1 cellular context compared by ENCODE assay signal in genomic region chr9:137449081-137449844, GRCh38.
TF ChIP-seq lines count a peak whose summit lies in the region.

No MANE protein-coding gene starts in this region.

TF ChIP-seq in K562, 482 proteins besides CTCF, POLR2A, EP300 and RAD21:
- peak; percentile 16; the same call in 1 of the 2 replicates for TF ChIP-seq ZBTB33 (CRISPR knock-in tag; IDR thresholded peaks at IDR 0.05)
- TF ChIP-seq ZNF384 (IDR thresholded peaks at IDR 0.05; ENCODE audit: low read depth, low read length) = no peak
- no peak for TF ChIP-seq GABPB2 (CRISPR knock-in tag; conservative IDR thresholded peaks at IDR 0.05)
- TF ChIP-seq MYBL2 (IDR thresholded peaks at IDR 0.05; ENCODE audit: low read depth) = no peak
- TF ChIP-seq MYBL2 (CRISPR knock-in tag; IDR thresholded peaks at IDR 0.05; ENCODE audit: borderline replicate concordance) = no peak
- no peak for TF ChIP-seq PURB (CRISPR knock-in tag; IDR thresholded peaks at IDR 0.05; ENCODE audit: low read depth)
